Comparison of ENCODE assay signal across 28 cellular contexts in the genomic region with DNA sequence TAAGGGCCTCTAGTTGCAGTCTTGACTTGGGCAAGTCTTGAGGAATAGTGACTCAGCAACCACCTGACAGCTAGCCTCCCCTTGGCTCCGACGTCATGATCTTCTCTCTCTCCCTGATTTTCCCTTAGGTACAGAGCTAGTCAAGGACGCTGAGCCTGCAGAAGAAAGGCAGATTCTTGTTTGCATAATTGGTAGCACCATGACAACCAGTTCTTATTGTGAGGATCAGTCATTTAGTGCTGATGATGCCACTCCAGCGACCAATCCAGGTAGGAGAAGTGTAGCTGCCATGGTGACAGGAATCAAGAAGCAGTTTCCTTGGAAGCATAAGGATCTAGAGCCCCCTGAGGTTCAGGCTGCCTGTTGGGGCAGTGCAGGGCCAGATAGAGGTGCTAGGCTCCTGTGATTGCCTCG. TPM values are rescaled to one million over a fixed set of nuclear protein-coding genes. Genes with fewer than 3 reads are reported as not detected.
DNase-seq lines count a peak whose midpoint lies in the region; ATAC-seq and TF ChIP-seq lines count a peak whose summit lies in the region.
"Had no signal": no experiment of that assay in that cellular context is flagged by ENCODE, and none has a peak within 500 bp of the region (broad histone marks: within the 10 kb centered on the region; RNA-seq: fewer than 3 reads in every experiment).

No MANE protein-coding gene starts in this region.

- H3K27me3 ChIP-seq in breast epithelium (peaks cover 9 to 44% of the 10 kb centered on the region in 2 donors), endodermal cell (ENCODE audit: control insufficient read depth, insufficient read depth, low read length, poor library complexity, severe bottlenecking) (peaks cover 86% of the 10 kb centered on the region)

- TF ChIP-seq POLR2A in breast epithelium (IDR thresholded peaks at IDR 0.05) = no peak

- ATAC-seq in GM18909 (IDR thresholded peaks at IDR 0.05; ENCODE audit: poor library complexity, unreplicated experiment) = no peak
- ATAC-seq: activated CD8-positive, alpha-beta T cell treated with anti-CD3 and anti-CD28 coated beads for 36 hours; gastroesophageal sphincter; HCT116; left ventricle myocardium superior had no signal

- POLR2A ChIA-PET in MCF 10A (lab: Yijun Ruan, JAX) = interaction anchor here (0.6 kb wide), 1 partner anchor 56 kb away, joined by 3 read pairs; no protein-coding TSS in a partner anchor

- TF ChIP-seq CTCF in MCF 10A (IDR thresholded peaks at IDR 0.05; ENCODE audit: unreplicated experiment) = no peak
- no peak for TF ChIP-seq CTCF in breast epithelium (IDR thresholded peaks at IDR 0.05)
- peak; percentile 18 for TF ChIP-seq CTCF in endodermal cell (conservative IDR thresholded peaks at IDR 0.05)

- no peak overlapping the region for H3K4me3 ChIP-seq in breast epithelium
- H3K4me3 ChIP-seq in endodermal cell (ENCODE audit: low read length) = no peak overlapping the region
- H3K4me3 ChIP-seq: gastroesophageal sphincter had no signal

- H3K9me3 ChIP-seq in breast epithelium = peaks cover 0 to 8% of the 10 kb centered on the region in 2 donors
- H3K9me3 ChIP-seq in endodermal cell (ENCODE audit: control insufficient read depth, low read length) = no peaks in the 10 kb centered on the region

- H3K27ac ChIP-seq in breast epithelium = no peak overlapping the region
- no peak overlapping the region for H3K27ac ChIP-seq in endodermal cell (ENCODE audit: low read depth, low read length)
- H3K27ac ChIP-seq: gastroesophageal sphincter, parathyroid adenoma had no signal

- H3K9me3 Mint-ChIP-seq in MCF 10A (ENCODE audit: unreplicated experiment) (no peaks in the 10 kb centered on the region), endodermal cell (no peaks in the 10 kb centered on the region)

- no peak overlapping the region for H3K27ac Mint-ChIP-seq in MCF 10A (ENCODE audit: low read depth, unreplicated experiment)
- H3K27ac Mint-ChIP-seq in endodermal cell = no peak overlapping the region
- H3K27ac Mint-ChIP-seq: activated B cell treated with CpG ODN at 0.5 μM for 24 hours; activated CD8-positive, alpha-beta T cell treated with anti-CD3 and anti-CD28 coated beads for 36 hours; activated naive CD4-positive, alpha-beta T cell treated with anti-CD3 and anti-CD28 coated beads, Interleukin-2, amount 50 U/mL, for 24 hours; activated T-cell treated with anti-CD3 and anti-CD28 coated beads, Interleukin-2, amount 50 U/mL, for 24 hours; CD4-positive, alpha-beta T cell had no signal

- intact Hi-C loops in MCF 10A (cut with micrococcal nuclease) (no loop called here), breast epithelium (cut with DNase I; ENCODE audit: low total_unique reads) (no loop called here)

- peak; percentile 19 for DNase-seq in MCF 10A (ENCODE audit: unreplicated experiment)
- no peak for DNase-seq in breast epithelium (ENCODE audit: low spot score in 2 of 2)
- peak; percentile 89 for DNase-seq in NCI-H2227 (lab: John Stamatoyannopoulos, UW; ENCODE audit: unreplicated experiment)
- no peak for DNase-seq in endodermal cell
- peak; percentile 64 for DNase-seq in putamen (ENCODE audit: low spot score)
- no peak for DNase-seq in NCI-H2196 (lab: John Stamatoyannopoulos, UW; ENCODE audit: unreplicated experiment)
- DNase-seq in GM03348 (ENCODE audit: low spot score) = no peak
- DNase-seq: activated B cell treated with CpG ODN at 0.5 μM for 24 hours; activated CD8-positive, alpha-beta T cell treated with anti-CD3 and anti-CD28 coated beads for 36 hours; activated T-cell treated with anti-CD3 and anti-CD28 coated beads, Interleukin-2, amount 50 U/mL, for 24 hours; CD4-positive, alpha-beta T cell; cortex of kidney; KG1; left ventricle myocardium superior; SIG-M5; small intestine; stimulated activated CD4-positive, alpha-beta T cell treated with anti-CD3 and anti-CD28 coated beads, Interleukin-4, amount 100 ng/mL, for 1 hour; T-helper 2 cell had no signal

- BruUV-seq in MCF 10A (replicated peaks; lab: Mats Ljungman, UMichigan) = no TSS peak

- H3K9ac ChIP-seq in endodermal cell (ENCODE audit: extremely low read depth, low read length, poor library complexity, severe bottlenecking) = no peak overlapping the region
- H3K9ac ChIP-seq: parathyroid adenoma had no signal

- no peak overlapping the region for H3K4me3 Mint-ChIP-seq in MCF 10A (ENCODE audit: unreplicated experiment)
- no peak overlapping the region for H3K4me3 Mint-ChIP-seq in endodermal cell
- H3K4me3 Mint-ChIP-seq: activated B cell treated with CpG ODN at 0.5 μM for 24 hours; activated CD8-positive, alpha-beta T cell treated with anti-CD3 and anti-CD28 coated beads for 36 hours; activated naive CD4-positive, alpha-beta T cell treated with anti-CD3 and anti-CD28 coated beads, Interleukin-2, amount 50 U/mL, for 24 hours; activated T-cell treated with anti-CD3 and anti-CD28 coated beads, Interleukin-2, amount 50 U/mL, for 24 hours; CD4-positive, alpha-beta T cell had no signal

- 46 to 61% methylated on average over 5 of the region's 5 CpGs for WGBS in endodermal cell (ENCODE audit: insufficient coverage in 1 of 2, insufficient read length in 1 of 2), 2 experiments

- no peaks in the 10 kb centered on the region for H3K4me1 ChIP-seq in breast epithelium
- H3K4me1 ChIP-seq in endodermal cell (ENCODE audit: control insufficient read depth, insufficient read depth, low read length) = no peaks in the 10 kb centered on the region
- H3K4me1 ChIP-seq: gastroesophageal sphincter, parathyroid adenoma had no signal

- H3K36me3 Mint-ChIP-seq in MCF 10A (ENCODE audit: insufficient read depth, unreplicated experiment) (no peaks in the 10 kb centered on the region), endodermal cell (ENCODE audit: low read depth) (no peaks in the 10 kb centered on the region)

- H3K4me1 Mint-ChIP-seq in MCF 10A (ENCODE audit: insufficient read depth, unreplicated experiment) (peaks cover 6% of the 10 kb centered on the region), endodermal cell (no peaks in the 10 kb centered on the region)
- H3K4me1 Mint-ChIP-seq: activated B cell treated with CpG ODN at 0.5 μM for 24 hours; activated naive CD4-positive, alpha-beta T cell treated with anti-CD3 and anti-CD28 coated beads, Interleukin-2, amount 50 U/mL, for 24 hours had no signal

- no peaks in the 10 kb centered on the region for H3K36me3 ChIP-seq in breast epithelium
- no peaks in the 10 kb centered on the region for H3K36me3 ChIP-seq in endodermal cell (ENCODE audit: control insufficient read depth, insufficient read depth, low read length)
- H3K36me3 ChIP-seq: gastroesophageal sphincter had no signal

- H3K27me3 Mint-ChIP-seq in MCF 10A (ENCODE audit: insufficient read depth, unreplicated experiment) (peaks cover 87% of the 10 kb centered on the region), endodermal cell (ENCODE audit: insufficient read depth) (peaks cover 83% of the 10 kb centered on the region)

- CTCF ChIA-PET in MCF 10A (lab: Yijun Ruan, JAX) = interaction anchor here (0.6 to 1.4 kb wide), 7 partner anchors 35 to 357 kb away, joined by 3 to 5 read pairs (median 3); no protein-coding TSS in a partner anchor

RNA-seq across cellular contexts. Expression of a gene that starts 2.8 kb away (rescaled TPM):
- not detected in 2 replicates for total RNA-seq in MCF 10A (2022)
- not detected for total RNA-seq in breast epithelium
- total RNA-seq in endodermal cell = not detected
- polyA plus RNA-seq in endodermal cell (2013, experiment 1 of 2) = not detected
- not detected for polyA plus RNA-seq in endodermal cell (2013, experiment 2 of 2)
- total RNA-seq: activated B cell treated with CpG ODN at 0.5 μM for 24 hours; activated CD8-positive, alpha-beta T cell treated with anti-CD3 and anti-CD28 coated beads for 36 hours; CD4-positive, alpha-beta T cell; Daoy; endothelial cell of umbilical vein; gastroesophageal sphincter; left ventricle myocardium superior; NCI-H460; subcutaneous adipose tissue; urinary bladder had no signal
- polyA plus RNA-seq: endothelial cell of umbilical vein, urinary bladder had no signal

RNA-seq across cellular contexts. Expression of a gene that starts 26.2 kb away (rescaled TPM):
- total RNA-seq in MCF 10A (2022) (not detected in 2 replicates), breast epithelium (under 1 TPM in 2 of 3 donors, not detected in 1; 0.33 to 0.44 TPM), endodermal cell (1 to 10 TPM in 1 of 2 donors, under 1 TPM in 1; 0.44 to 1.1 TPM)
- polyA plus RNA-seq in endodermal cell (2013, experiment 1 of 2) = 6.5 TPM
- 4.9 TPM for polyA plus RNA-seq in endodermal cell (2013, experiment 2 of 2)
- total RNA-seq: activated B cell treated with CpG ODN at 0.5 μM for 24 hours; CD4-positive, alpha-beta T cell; endothelial cell of umbilical vein; left ventricle myocardium superior; subcutaneous adipose tissue had no signal
- polyA plus RNA-seq: endothelial cell of umbilical vein had no signal

RNA-seq across cellular contexts. Expression of a gene that starts 52.3 kb away (rescaled TPM):
- 81.3 and 81.5 TPM in 2 replicates for total RNA-seq in MCF 10A (2022)
- 10 to 100 TPM; 49.8 to 81.9 (median 79.0) TPM for total RNA-seq in breast epithelium
- total RNA-seq in endodermal cell = 10 to 100 TPM; 54.6 to 76.1 TPM
- 48.9 TPM for polyA plus RNA-seq in endodermal cell (2013, experiment 1 of 2)
- 41.6 TPM for polyA plus RNA-seq in endodermal cell (2013, experiment 2 of 2)

RNA-seq across cellular contexts. Expression of a gene that starts 56.2 kb away (rescaled TPM):
- 58.2 and 59.8 TPM in 2 replicates for total RNA-seq in MCF 10A (2022)
- 10 to 100 TPM; 49.9 to 88.3 (median 59.0) TPM for total RNA-seq in breast epithelium
- 10 to 100 TPM; 61.9 to 80.9 TPM for total RNA-seq in endodermal cell
- polyA plus RNA-seq in endodermal cell (2013, experiment 1 of 2) = 49.6 TPM
- 53.0 TPM for polyA plus RNA-seq in endodermal cell (2013, experiment 2 of 2)

Comparison
In these comparisons a context has a peak if more than half of its experiments do, and no peak if none do; other contexts are left out.
1. DNase-seq: peak in MCF 10A (single experiment), NCI-H2227 (single experiment) and putamen (single experiment); none in breast epithelium (0 of 2), endodermal cell (single experiment), NCI-H2196 (single experiment) and GM03348 (single experiment).